25 cellular contexts compared by ENCODE assay signal in the genomic region with DNA sequence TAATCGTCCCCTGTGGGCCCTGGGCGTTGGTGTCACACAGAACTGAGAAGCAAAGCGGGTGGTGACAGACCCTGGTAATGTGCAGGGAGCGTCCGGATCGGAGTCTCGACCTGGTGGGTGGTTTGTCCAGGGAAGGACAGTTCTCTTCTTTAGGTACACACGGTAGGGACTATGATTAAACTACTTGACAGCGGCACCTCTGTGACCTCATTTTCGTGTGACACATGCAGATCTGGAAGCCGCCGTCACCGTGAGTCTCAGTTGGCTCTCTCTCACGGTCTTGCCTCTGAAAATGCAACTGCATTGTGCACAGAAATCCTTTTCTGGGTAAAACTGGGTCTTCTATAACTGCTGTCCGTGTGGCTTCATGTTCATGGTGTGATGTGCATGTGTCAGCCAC.
"Had no signal": no experiment of that assay in that cellular context is flagged by ENCODE, and none has a peak within 500 bp of the region (broad histone marks: within the 10 kb centered on the region; RNA-seq: fewer than 3 reads in every experiment).

No MANE protein-coding gene starts in this region.

- H3K9me3 Mint-ChIP-seq: activated CD4-positive, alpha-beta T cell treated with anti-CD3 and anti-CD28 coated beads, Interleukin-2, amount 10 ng/mL, durations not matched to agents 7 days and 5 days; activated naive CD4-positive, alpha-beta T cell treated with anti-CD3 and anti-CD28 coated beads, Interleukin-2, amount 10 ng/mL, durations not matched to agents 7 days and 5 days; activated naive CD8-positive, alpha-beta T cell treated with anti-CD3 and anti-CD28 coated beads, Interleukin-2, amount 50 U/mL, for 24 hours; activated T-cell treated with anti-CD3 and anti-CD28 coated beads, Interleukin-2, amount 50 U/mL, for 4 hours had no signal

- H3K4me3 ChIP-seq: K562 had no signal

- H3K36me3 Mint-ChIP-seq: activated naive CD8-positive, alpha-beta T cell had no signal

- H3K27ac ChIP-seq: WERI-Rb-1 had no signal

- H3K27me3 Mint-ChIP-seq: activated CD4-positive, alpha-beta T cell treated with anti-CD3 and anti-CD28 coated beads, Interleukin-2, amount 10 ng/mL, durations not matched to agents 7 days and 5 days; activated naive CD4-positive, alpha-beta T cell treated with anti-CD3 and anti-CD28 coated beads, Interleukin-2, amount 10 ng/mL, durations not matched to agents 7 days and 5 days; activated naive CD8-positive, alpha-beta T cell; activated naive CD8-positive, alpha-beta T cell treated with anti-CD3 and anti-CD28 coated beads, Interleukin-2, amount 50 U/mL, for 24 hours had no signal

- FAIRE-seq: K562 had no signal

- H3K27ac Mint-ChIP-seq: activated CD8-positive, alpha-beta T cell treated with anti-CD3 and anti-CD28 coated beads, Interleukin-2, amount 10 ng/mL, durations not matched to agents 7 days and 5 days; activated naive CD4-positive, alpha-beta T cell treated with anti-CD3 and anti-CD28 coated beads, Interleukin-2, amount 10 ng/mL, durations not matched to agents 7 days and 5 days; activated naive CD8-positive, alpha-beta T cell; activated naive CD8-positive, alpha-beta T cell treated with anti-CD3 and anti-CD28 coated beads, Interleukin-2, amount 50 U/mL, for 24 hours had no signal

- H3K4me3 Mint-ChIP-seq: activated CD4-positive, alpha-beta T cell treated with anti-CD3 and anti-CD28 coated beads, Interleukin-2, amount 10 ng/mL, durations not matched to agents 7 days and 5 days; activated CD8-positive, alpha-beta T cell treated with anti-CD3 and anti-CD28 coated beads, Interleukin-2, amount 10 ng/mL, durations not matched to agents 7 days and 5 days; activated naive CD4-positive, alpha-beta T cell treated with anti-CD3 and anti-CD28 coated beads, Interleukin-2, amount 10 ng/mL, durations not matched to agents 7 days and 5 days; activated naive CD8-positive, alpha-beta T cell; activated naive CD8-positive, alpha-beta T cell treated with anti-CD3 and anti-CD28 coated beads, Interleukin-2, amount 50 U/mL, for 24 hours; activated T-cell treated with anti-CD3 and anti-CD28 coated beads, Interleukin-2, amount 50 U/mL, for 4 hours had no signal

- DNase-seq: activated CD4-positive, alpha-beta T cell treated with anti-CD3 and anti-CD28 coated beads, Interleukin-2, amount 10 ng/mL, durations not matched to agents 7 days and 5 days; activated CD4-positive, alpha-beta T cell treated with anti-CD3 and anti-CD28 coated beads, Interleukin-2, amount 50 U/mL, for 48 hours; activated CD8-positive, alpha-beta T cell treated with anti-CD3 and anti-CD28 coated beads, Interleukin-2, amount 10 ng/mL, durations not matched to agents 7 days and 5 days; activated effector memory CD4-positive, alpha-beta T cell treated with Interleukin-2 at 50 U/mL for 16 hours; activated naive CD4-positive, alpha-beta T cell treated with anti-CD3 and anti-CD28 coated beads, Interleukin-2, amount 10 ng/mL, durations not matched to agents 7 days and 5 days; activated naive CD8-positive, alpha-beta T cell treated with anti-CD3 and anti-CD28 coated beads, Interleukin-2, amount 50 U/mL, for 24 hours; activated T-cell treated with anti-CD3 and anti-CD28 coated beads, Interleukin-2, amount 50 U/mL, for 4 hours; anterior cingulate cortex; NCI-H1092 treated with DMSO at 0.1 percent for 48 hours; NCI-H1417; NCI-H146; NCI-H187; NCI-H2029 treated with DMSO at 0.1 percent for 48 hours; NCI-H2107; NCI-H2171; NCI-H2227 treated with DMSO at 0.1 percent for 48 hours; NCI-H446 treated with DMSO at 0.1 percent for 48 hours; NCI-H524 treated with DMSO at 0.1 percent for 48 hours; RPMI8226; T1000; WERI-Rb-1 had no signal

- ATAC-seq: activated CD8-positive, alpha-beta T cell treated with anti-CD3 and anti-CD28 coated beads, Interleukin-2, amount 10 ng/mL, durations not matched to agents 7 days and 5 days; activated naive CD8-positive, alpha-beta T cell treated with anti-CD3 and anti-CD28 coated beads, Interleukin-2, amount 50 U/mL, for 24 hours; activated T-cell treated with anti-CD3 and anti-CD28 coated beads, Interleukin-2, amount 50 U/mL, for 4 hours; K562; Panc1; Right ventricle myocardium inferior had no signal

- H3K4me1 Mint-ChIP-seq: activated CD4-positive, alpha-beta T cell treated with anti-CD3 and anti-CD28 coated beads, Interleukin-2, amount 10 ng/mL, durations not matched to agents 7 days and 5 days; activated naive CD4-positive, alpha-beta T cell treated with anti-CD3 and anti-CD28 coated beads, Interleukin-2, amount 10 ng/mL, durations not matched to agents 7 days and 5 days had no signal
